Comparison of ENCODE assay signal across 10 cellular contexts in the genomic region with DNA sequence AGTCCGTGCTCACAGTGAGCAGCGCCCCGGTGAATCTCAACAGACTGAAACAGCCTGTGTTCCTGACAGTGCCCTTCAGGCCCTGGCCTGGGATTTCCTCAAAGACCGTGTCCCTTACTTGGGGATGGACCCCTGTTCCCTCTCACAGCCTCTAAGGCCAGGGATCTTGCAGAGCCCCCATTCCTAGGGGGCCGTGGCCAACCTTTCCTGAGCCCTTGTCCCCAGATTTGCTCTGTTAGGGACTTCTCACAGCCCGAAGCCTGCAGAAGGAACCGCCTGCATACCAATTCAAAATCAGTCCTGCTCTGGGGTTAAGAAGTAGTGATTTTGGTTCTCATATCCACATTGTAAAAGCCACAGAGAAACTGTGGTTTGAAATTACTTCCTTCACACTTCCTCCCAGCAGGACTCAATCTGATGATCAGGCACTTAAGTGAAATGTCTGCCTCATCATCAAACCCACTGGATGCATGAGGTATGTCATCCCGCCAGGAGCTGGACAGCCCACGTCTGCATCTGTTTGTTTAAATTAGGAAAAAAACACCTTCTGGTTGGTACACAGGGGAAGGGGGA. TPM values are rescaled to one million over a fixed set of nuclear protein-coding genes. Genes with fewer than 3 reads are reported as not detected.
DNase-seq lines count a peak whose midpoint lies in the region; ATAC-seq and TF ChIP-seq lines count a peak whose summit lies in the region.
"Had no signal": no experiment of that assay in that cellular context is flagged by ENCODE, and none has a peak within 500 bp of the region (broad histone marks: within the 10 kb centered on the region; RNA-seq: fewer than 3 reads in every experiment).

No MANE protein-coding gene starts in this region.

- peaks cover 3% of the 10 kb centered on the region for H3K27me3 ChIP-seq in foreskin keratinocyte

- H3K4me3 ChIP-seq in mucosa of descending colon: no peak overlapping the region
- H3K4me3 ChIP-seq: lower lobe of right lung had no signal

- no peaks in the 10 kb centered on the region for H3K9me3 ChIP-seq in mucosa of descending colon
- H3K9me3 ChIP-seq: lower lobe of right lung had no signal

- DNase-seq in Daoy (ENCODE audit: low read depth) (peak; percentile 80), NOMO-1 treated with DMSO at 0.1 percent for 48 hours (lab: John Stamatoyannopoulos, UW; ENCODE audit: unreplicated experiment) (peak; percentile 54), medulla oblongata (ENCODE audit: extremely low spot score) (peak; percentile 60), mucosa of descending colon (no peak), foreskin melanocyte (no peak), foreskin keratinocyte (no peak)
- DNase-seq in activated CD4-positive, CD25-positive, alpha-beta regulatory T cell treated with anti-CD3 and anti-CD28 coated beads, Interleukin-2, amount 50 U/mL, for 72 hours: no peak
- DNase-seq: activated CD8-positive, alpha-beta memory T cell treated with anti-CD3 and anti-CD28 coated beads, Interleukin-2, amount 50 U/mL, for 4 hours; lower lobe of right lung had no signal

- no peak overlapping the region for H3K27ac ChIP-seq in foreskin keratinocyte
- H3K27ac ChIP-seq: lower lobe of right lung had no signal

- ATAC-seq in GM21381 (IDR thresholded peaks at IDR 0.05; ENCODE audit: unreplicated experiment) (peak; percentile 55), mucosa of descending colon (no peak), foreskin keratinocyte (no peak)
- ATAC-seq: lower lobe of right lung had no signal

- TF ChIP-seq CTCF in mucosa of descending colon (IDR thresholded peaks at IDR 0.05) (no peak), foreskin keratinocyte (conservative IDR thresholded peaks at IDR 0.05) (no peak)

- no peaks in the 10 kb centered on the region for H3K36me3 ChIP-seq in mucosa of descending colon (ENCODE audit: low read depth)
- H3K36me3 ChIP-seq: lower lobe of right lung had no signal

- H3K4me1 ChIP-seq in mucosa of descending colon (ENCODE audit: low read depth) (no peaks in the 10 kb centered on the region), foreskin keratinocyte (peaks cover 10% of the 10 kb centered on the region)

- intact Hi-C loops in mucosa of descending colon (cut with DNase I, micrococcal nuclease): no loop called here

RNA-seq across cellular contexts. Expression of a gene that starts 14.9 kb away (rescaled TPM):
- 0.36 and 0.80 TPM in 2 replicates for total RNA-seq in Daoy (2014; rRNA removed; shearing (Covaris generic))
- 1 to 10 TPM in 1 of 3 donors, under 1 TPM in 1, not detected in 1; 0.34 to 1.0 TPM for total RNA-seq in mucosa of descending colon
- total RNA-seq in foreskin keratinocyte: 0.03 TPM in 1 of 2 replicates, not detected in the other
- polyA plus RNA-seq in foreskin keratinocyte: 0.02 TPM in 1 of 2 replicates, not detected in the other

Comparison
In these comparisons a context has a peak if more than half of its experiments do, and no peak if none do; other contexts are left out.
1. DNase-seq: peak in Daoy (single experiment), NOMO-1 treated with DMSO at 0.1 percent for 48 hours (single experiment) and medulla oblongata (single experiment); none in mucosa of descending colon (0 of 3), activated CD4-positive, CD25-positive, alpha-beta regulatory T cell treated with anti-CD3 and anti-CD28 coated beads, Interleukin-2, amount 50 U/mL, for 72 hours (single experiment), foreskin melanocyte (single experiment) and foreskin keratinocyte (0 of 2).